In genomic region chr7:70830426-70830825, GRCh38 we compare ENCODE assay signal across 1 cellular context.
A peak's percentile ranks its signal among the peaks of the same experiment; 100 is the strongest.
TF ChIP-seq lines count a peak whose summit lies in the region.

No MANE protein-coding gene starts in this region.

TF ChIP-seq in HepG2, 621 proteins besides CTCF, POLR2A, EP300 and RAD21 (continued from another document and continues in another):
- TF ChIP-seq IKZF5 (CRISPR knock-in tag; IDR thresholded peaks at IDR 0.05) (0 out of 2 replicates have a peak, but pooled peaks have one; percentile 32), THAP7 (CRISPR knock-in tag; IDR thresholded peaks at IDR 0.05) (no peak), ZNF24 (IDR thresholded peaks at IDR 0.05) (no peak), ZNF280D (CRISPR knock-in tag; IDR thresholded peaks at IDR 0.05) (no peak), TBX3 (IDR thresholded peaks at IDR 0.05; ENCODE audit: borderline replicate concordance) (no peak), DMAP1 (CRISPR knock-in tag; IDR thresholded peaks at IDR 0.05) (no peak), PRPF4 (IDR thresholded peaks at IDR 0.05; ENCODE audit: low read depth, low read length, poor library complexity, severe bottlenecking) (no peak), ZNF724P (CRISPR knock-in tag; IDR thresholded peaks at IDR 0.05; ENCODE audit: borderline replicate concordance) (no peak), ZBTB1 (CRISPR knock-in tag; IDR thresholded peaks at IDR 0.05; ENCODE audit: borderline replicate concordance) (no peak), NCOA2 (CRISPR knock-in tag; IDR thresholded peaks at IDR 0.05) (peak; percentile 81), FOXO1 (CRISPR knock-in tag; IDR thresholded peaks at IDR 0.05) (peak; percentile 67), ATAD3A (CRISPR knock-in tag; IDR thresholded peaks at IDR 0.05) (no peak), FIP1L1 (IDR thresholded peaks at IDR 0.05; ENCODE audit: borderline replicate concordance, insufficient read depth, low read depth, low read length) (no peak), NFIB (CRISPR knock-in tag; IDR thresholded peaks at IDR 0.05; ENCODE audit: borderline replicate concordance) (no peak), JUN (CRISPR knock-in tag; IDR thresholded peaks at IDR 0.05) (no peak), ZFAT (CRISPR knock-in tag; conservative IDR thresholded peaks at IDR 0.05) (no peak), AGO1 (IDR thresholded peaks at IDR 0.05; ENCODE audit: low read depth, low read length, poor library complexity, severe bottlenecking) (no peak), ZNF513 (CRISPR knock-in tag; conservative IDR thresholded peaks at IDR 0.05) (no peak), ZNF761 (CRISPR knock-in tag; conservative IDR thresholded peaks at IDR 0.05) (no peak), ZMAT3 (CRISPR knock-in tag; conservative IDR thresholded peaks at IDR 0.05) (no peak), ZBED4 (CRISPR knock-in tag; IDR thresholded peaks at IDR 0.05; ENCODE audit: borderline replicate concordance) (no peak), ZNF770 (CRISPR knock-in tag; IDR thresholded peaks at IDR 0.05) (peak; percentile 24; the same call in 1 of the 2 replicates), REL (CRISPR knock-in tag; conservative IDR thresholded peaks at IDR 0.05) (no peak), MTF1 (CRISPR knock-in tag; IDR thresholded peaks at IDR 0.05) (no peak), ZNF441 (CRISPR knock-in tag; IDR thresholded peaks at IDR 0.05; ENCODE audit: borderline replicate concordance) (peak; percentile 53; the same call in 1 of the 2 replicates), RBFOX2 (IDR thresholded peaks at IDR 0.05; ENCODE audit: low read depth, low read length) (no peak), FOXA1 (IDR thresholded peaks at IDR 0.05) (no peak), FOXA1 (CRISPR knock-in tag; IDR thresholded peaks at IDR 0.05) (peak; percentile 32; the same call in 1 of the 2 replicates), ZSCAN5A (CRISPR knock-in tag; IDR thresholded peaks at IDR 0.05; ENCODE audit: borderline replicate concordance) (no peak), RXRB (CRISPR knock-in tag; IDR thresholded peaks at IDR 0.05; ENCODE audit: borderline replicate concordance) (peak; percentile 60; the same call in 1 of the 2 replicates), ZKSCAN1 (IDR thresholded peaks at IDR 0.05; ENCODE audit: low read length) (no peak), MLX (CRISPR knock-in tag; IDR thresholded peaks at IDR 0.05) (no peak), TRIM24 (CRISPR knock-in tag; IDR thresholded peaks at IDR 0.05) (0 out of 2 replicates have a peak, but pooled peaks have one; percentile 14), RFXAP (CRISPR knock-in tag; IDR thresholded peaks at IDR 0.05; ENCODE audit: borderline replicate concordance) (no peak), ZNF644 (CRISPR knock-in tag; IDR thresholded peaks at IDR 0.05; ENCODE audit: low read depth) (no peak), HIVEP1 (CRISPR knock-in tag; IDR thresholded peaks at IDR 0.05) (no peak), ZFP90 (CRISPR knock-in tag; IDR thresholded peaks at IDR 0.05; ENCODE audit: borderline replicate concordance) (no peak), MTA3 (CRISPR knock-in tag; IDR thresholded peaks at IDR 0.05) (no peak), ZNF572 (CRISPR knock-in tag; IDR thresholded peaks at IDR 0.05) (no peak), TCF12 (IDR thresholded peaks at IDR 0.05) (no peak), TCF12 (CRISPR knock-in tag; IDR thresholded peaks at IDR 0.05) (0 out of 2 replicates have a peak, but pooled peaks have one; percentile 28), ARID5B (CRISPR knock-in tag; IDR thresholded peaks at IDR 0.05) (peak; percentile 84), RNF2 (conservative IDR thresholded peaks at IDR 0.05; ENCODE audit: low read depth) (no peak), MXD1 (CRISPR knock-in tag; IDR thresholded peaks at IDR 0.05) (no peak), XRCC5 (optimal IDR thresholded peaks at IDR 0.05; ENCODE audit: low read length) (no peak)
